1 cellular context compared by ENCODE assay signal in the genomic region with DNA sequence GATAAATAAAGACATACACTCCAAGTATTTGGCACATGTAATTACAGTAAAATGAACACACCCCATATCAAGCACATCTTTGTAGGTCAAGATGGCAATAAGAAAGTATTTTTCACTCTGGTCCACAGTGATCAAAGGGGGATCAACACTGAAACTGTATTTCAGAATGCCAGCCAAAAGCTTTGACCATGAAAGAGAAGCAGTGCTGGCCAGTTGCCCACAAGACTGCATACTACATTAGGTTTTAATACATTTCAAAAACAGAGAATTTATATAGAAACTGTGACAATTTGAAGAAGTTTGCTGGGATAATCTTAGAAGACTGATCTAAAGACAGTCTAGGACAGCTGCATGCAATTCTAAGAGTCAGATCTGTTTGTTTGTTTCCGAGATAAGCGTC.
TF ChIP-seq lines count a peak whose summit lies in the region.

No MANE protein-coding gene starts in this region.

TF ChIP-seq in K562, 482 proteins besides CTCF, POLR2A, EP300 and RAD21 (continued from another document):
- TF ChIP-seq SIX5 (IDR thresholded peaks at IDR 0.05; ENCODE audit: borderline replicate concordance in 1 of 2, insufficient read depth in 1 of 2, low read depth in 1 of 2, low read length in 2 of 2): no peak
- TF ChIP-seq GATAD2B (IDR thresholded peaks at IDR 0.05; ENCODE audit: borderline replicate concordance): no peak
- TF ChIP-seq NFATC3 (IDR thresholded peaks at IDR 0.05): no peak
- no peak for TF ChIP-seq STAT5B (CRISPR knock-in tag; IDR thresholded peaks at IDR 0.05)
- no peak for TF ChIP-seq ELK3 (CRISPR knock-in tag; IDR thresholded peaks at IDR 0.05)
- TF ChIP-seq, protein P1, sequence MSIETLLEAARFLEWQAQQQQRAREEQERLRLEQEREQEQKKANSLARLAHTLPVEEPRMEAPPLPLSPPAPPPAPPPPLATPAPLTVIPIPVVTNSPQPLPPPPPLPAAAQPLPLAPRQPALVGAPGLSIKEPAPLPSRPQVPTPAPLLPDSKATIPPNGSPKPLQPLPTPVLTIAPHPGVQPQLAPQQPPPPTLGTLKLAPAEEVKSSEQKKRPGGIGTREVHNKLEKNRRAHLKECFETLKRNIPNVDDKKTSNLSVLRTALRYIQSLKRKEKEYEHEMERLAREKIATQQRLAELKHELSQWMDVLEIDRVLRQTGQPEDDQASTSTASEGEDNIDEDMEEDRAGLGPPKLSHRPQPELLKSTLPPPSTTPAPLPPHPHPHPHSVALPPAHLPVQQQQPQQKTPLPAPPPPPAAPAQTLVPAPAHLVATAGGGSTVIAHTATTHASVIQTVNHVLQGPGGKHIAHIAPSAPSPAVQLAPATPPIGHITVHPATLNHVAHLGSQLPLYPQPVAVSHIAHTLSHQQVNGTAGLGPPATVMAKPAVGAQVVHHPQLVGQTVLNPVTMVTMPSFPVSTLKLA (conservative IDR thresholded peaks at IDR 0.05): no peak
